ENCODE assay signal across 7 cellular contexts in the genomic region with DNA sequence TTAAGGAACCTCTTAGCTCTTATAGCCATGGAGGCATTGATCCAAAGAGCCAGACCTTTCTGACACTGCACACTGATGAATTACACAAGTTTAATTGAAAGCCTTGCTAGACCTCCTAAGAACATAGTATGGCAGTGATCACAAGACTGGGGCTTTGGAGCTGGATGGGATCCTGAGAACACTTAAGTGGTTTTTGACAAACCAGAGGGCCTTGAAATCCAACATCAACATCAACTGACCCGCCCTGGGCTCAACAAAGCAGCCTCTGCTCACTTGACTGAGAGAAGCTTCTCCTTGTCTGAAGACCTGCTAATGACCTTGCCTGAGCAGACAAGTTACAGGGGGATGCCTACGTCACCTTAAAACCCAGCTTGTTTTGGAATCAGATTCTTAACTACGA.
"Had no signal": no experiment of that assay in that cellular context is flagged by ENCODE, and none has a peak within 500 bp of the region (broad histone marks: within the 10 kb centered on the region; RNA-seq: fewer than 3 reads in every experiment).

No MANE protein-coding gene starts in this region.

- H3K9ac ChIP-seq: KMS-11 had no signal

- FAIRE-seq: HTR-8/SVneo, K562 had no signal

- H3K4me2 ChIP-seq: KMS-11 had no signal

- DNase-seq: IMR-90, KBM-7, KG1 had no signal

- ATAC-seq: K562 had no signal

- H3K27ac ChIP-seq: HL-60, KMS-11 had no signal

- H3K4me3 ChIP-seq: K562 had no signal
